In the genomic region with DNA sequence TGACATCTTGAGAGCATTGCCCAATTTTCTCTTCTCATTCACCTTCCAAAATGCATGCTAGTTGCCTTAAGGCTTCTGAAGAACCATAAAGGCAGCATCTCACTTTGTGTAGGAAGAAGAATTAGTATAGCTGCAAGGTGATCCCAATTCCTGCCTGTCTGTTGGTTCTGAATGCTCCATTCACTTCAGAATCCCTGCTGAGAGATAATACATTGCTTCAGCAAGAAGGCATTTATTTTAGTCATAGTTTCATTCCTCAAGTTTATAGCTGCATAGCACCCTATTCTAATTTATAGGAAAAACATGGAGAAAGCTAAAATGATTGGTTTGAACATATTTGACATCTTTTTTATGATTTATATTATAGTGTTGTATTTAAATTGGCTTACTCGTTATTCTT, we compare ENCODE assay signal across 14 cellular contexts.
"Had no signal": no experiment of that assay in that cellular context is flagged by ENCODE, and none has a peak within 500 bp of the region (broad histone marks: within the 10 kb centered on the region; RNA-seq: fewer than 3 reads in every experiment).

No MANE protein-coding gene starts in this region.

- FAIRE-seq: islet of Langerhans, urothelium cell line had no signal

- DNase-seq: activated CD4-positive, alpha-beta T cell treated with anti-CD3 and anti-CD28 coated beads, Interleukin-2, amount 10 ng/mL, durations not matched to agents 7 days and 5 days; activated CD8-positive, alpha-beta T cell treated with anti-CD3 and anti-CD28 coated beads, Interleukin-2, amount 10 ng/mL, durations not matched to agents 7 days and 5 days; activated naive CD4-positive, alpha-beta T cell treated with Interleukin-2 at 50 U/mL for 16 hours; activated naive CD8-positive, alpha-beta T cell treated with anti-CD3 and anti-CD28 coated beads, Interleukin-2, amount 10 ng/mL, durations not matched to agents 7 days and 5 days; activated T-cell treated with anti-CD3 and anti-CD28 coated beads, Interleukin-2, amount 50 U/mL, for 24 hours; amygdala; effector memory CD8-positive, alpha-beta T cell; esophagus squamous epithelium; mammary epithelial cell; right cardiac atrium; stimulated activated naive CD8-positive, alpha-beta T cell treated with anti-CD3 and anti-CD28 coated beads, Interleukin-15, Interleukin-2, amounts not matched to agents 100 U/mL and 50 U/mL, for 24 hours; T1000 had no signal
